Comparison of ENCODE assay signal across 14 cellular contexts in genomic region chr19:28501979-28502378, GRCh38.
"Had no signal": no experiment of that assay in that cellular context is flagged by ENCODE, and none has a peak within 500 bp of the region (broad histone marks: within the 10 kb centered on the region; RNA-seq: fewer than 3 reads in every experiment).

No MANE protein-coding gene starts in this region.

- H3K36me3 ChIP-seq: brain microvascular endothelial cell, pancreas, tibial nerve, vagina had no signal

- H3K27me3 Mint-ChIP-seq: stimulated activated naive B cell treated with anti-CD40 and anti-IgM and Interleukin-4, amounts not matched to agents 10 μg/mL and 1 μg/mL and 100 μg/mL, for 72 hours had no signal

- DNase-seq: activated CD4-positive, CD25-positive, alpha-beta regulatory T cell treated with anti-CD3 and anti-CD28 coated beads, Interleukin-2, amount 50 U/mL, for 72 hours; activated naive CD8-positive, alpha-beta T cell treated with anti-CD3 and anti-CD28 coated beads, Interleukin-2, amount 10 ng/mL, durations not matched to agents 7 days and 5 days; anterior cingulate cortex; brain microvascular endothelial cell; cerebellar nuclear complex; effector memory CD4-positive, alpha-beta T cell; foreskin melanocyte; pancreas; stimulated activated naive B cell treated with anti-CD40 and anti-IgM and Interleukin-4, amounts not matched to agents 10 μg/mL and 1 μg/mL and 100 μg/mL, for 72 hours had no signal

- H3K9me3 Mint-ChIP-seq: stimulated activated naive B cell treated with anti-CD40 and anti-IgM and Interleukin-4, amounts not matched to agents 10 μg/mL and 1 μg/mL and 100 μg/mL, for 72 hours; T-helper 2 cell treated with Interferon-gamma antibody and Interleukin-4, amounts not matched to agents 5 μg/mL and 100 μg/mL, for 36 hours had no signal

- FAIRE-seq: pancreas had no signal

- ATAC-seq: pancreas; stimulated activated naive B cell treated with anti-CD40 and anti-IgM and Interleukin-4, amounts not matched to agents 10 μg/mL and 1 μg/mL and 100 μg/mL, for 72 hours had no signal

- H3K9me3 ChIP-seq: pancreas, tibial nerve, vagina had no signal

- H3K27ac ChIP-seq: brain microvascular endothelial cell, epithelial cell of prostate, pancreas, tibial nerve, vagina had no signal

- H3K27ac Mint-ChIP-seq: activated naive CD8-positive, alpha-beta T cell treated with anti-CD3 and anti-CD28 coated beads, Interleukin-2, amount 10 ng/mL, durations not matched to agents 7 days and 5 days; stimulated activated naive B cell treated with anti-CD40 and anti-IgM and Interleukin-4, amounts not matched to agents 10 μg/mL and 1 μg/mL and 100 μg/mL, for 72 hours had no signal

- H3K4me1 ChIP-seq: pancreas, tibial nerve, vagina had no signal

- H3K4me3 ChIP-seq: pancreas, tibial nerve, vagina had no signal

- H3K27me3 ChIP-seq: brain microvascular endothelial cell, pancreas, tibial nerve, vagina had no signal

- H3K4me3 Mint-ChIP-seq: activated naive CD8-positive, alpha-beta T cell treated with anti-CD3 and anti-CD28 coated beads, Interleukin-2, amount 10 ng/mL, durations not matched to agents 7 days and 5 days; neural crest cell; stimulated activated naive B cell treated with anti-CD40 and anti-IgM and Interleukin-4, amounts not matched to agents 10 μg/mL and 1 μg/mL and 100 μg/mL, for 72 hours; T-helper 2 cell treated with Interferon-gamma antibody and Interleukin-4, amounts not matched to agents 5 μg/mL and 100 μg/mL, for 36 hours had no signal

- H3K36me3 Mint-ChIP-seq: stimulated activated naive B cell treated with anti-CD40 and anti-IgM and Interleukin-4, amounts not matched to agents 10 μg/mL and 1 μg/mL and 100 μg/mL, for 72 hours had no signal
